In genomic region chr6:49551126-49551865, GRCh38 we compare ENCODE assay signal across 8 cellular contexts. TPM values are rescaled to one million over a fixed set of nuclear protein-coding genes. Genes with fewer than 3 reads are reported as not detected.
DNase-seq lines count a peak whose midpoint lies in the region; ATAC-seq and TF ChIP-seq lines count a peak whose summit lies in the region.

No MANE protein-coding gene starts in this region.

- no peaks in the 10 kb centered on the region for H3K36me3 Mint-ChIP-seq in activated naive CD4-positive, alpha-beta T cell treated with anti-CD3 and anti-CD28 coated beads, Interleukin-2, amount 10 ng/mL, durations not matched to agents 7 days and 5 days

- TF ChIP-seq POLR2A in thyroid gland (IDR thresholded peaks at IDR 0.05): no peak

- H3K27me3 ChIP-seq in liver (ENCODE audit: control insufficient read depth in 4 of 4, insufficient read depth in 4 of 4, low read length in 3 of 4) (no peaks in the 10 kb centered on the region), thyroid gland (no peaks in the 10 kb centered on the region)

- H3K4me3 Mint-ChIP-seq in activated naive CD4-positive, alpha-beta T cell treated with anti-CD3 and anti-CD28 coated beads, Interleukin-2, amount 10 ng/mL, durations not matched to agents 7 days and 5 days: peak overlapping the region; percentile 68

- peak overlapping the region; percentile 21 to 65 for H3K9ac ChIP-seq in liver (ENCODE audit: low read depth in 1 of 2, low read length in 2 of 2)

- H3K4me1 Mint-ChIP-seq in activated naive CD4-positive, alpha-beta T cell treated with anti-CD3 and anti-CD28 coated beads, Interleukin-2, amount 10 ng/mL, durations not matched to agents 7 days and 5 days: peaks cover 21% of the 10 kb centered on the region

- peak; percentile 21 for DNase-seq in activated naive CD4-positive, alpha-beta T cell treated with anti-CD3 and anti-CD28 coated beads, Interleukin-2, amount 10 ng/mL, durations not matched to agents 7 days and 5 days
- no peak for DNase-seq in activated naive CD4-positive, alpha-beta T cell treated with Interleukin-2 at 50 U/mL for 16 hours
- DNase-seq in NCI-H526 treated with DMSO at 0.1 percent for 48 hours (lab: John Stamatoyannopoulos, UW) (peak; percentile 18), cardiac fibroblast (ENCODE audit: low read depth in 2 of 2) (peak in 1 of 2 donors; percentile 24), thyroid gland (peak; percentile 5 to 16), DMS114 treated with DMSO at 0.1 percent for 48 hours (lab: John Stamatoyannopoulos, UW; ENCODE audit: unreplicated experiment) (no peak)

- TF ChIP-seq CTCF in cardiac fibroblast (IDR thresholded peaks at IDR 0.05; ENCODE audit: low read depth, low read length) (no peak), liver (IDR thresholded peaks at IDR 0.05; ENCODE audit: low read depth, low read length, missing input control) (no peak), thyroid gland (IDR thresholded peaks at IDR 0.05) (no peak)

- peaks cover 34% of the 10 kb centered on the region for H3K27me3 Mint-ChIP-seq in activated naive CD4-positive, alpha-beta T cell treated with anti-CD3 and anti-CD28 coated beads, Interleukin-2, amount 10 ng/mL, durations not matched to agents 7 days and 5 days

- no peaks in the 10 kb centered on the region for H3K9me3 Mint-ChIP-seq in activated naive CD4-positive, alpha-beta T cell treated with anti-CD3 and anti-CD28 coated beads, Interleukin-2, amount 10 ng/mL, durations not matched to agents 7 days and 5 days

- H3K27ac ChIP-seq in liver (ENCODE audit: low read depth in 1 of 2, low read length in 2 of 2): no peak overlapping the region
- H3K27ac ChIP-seq in thyroid gland: peak overlapping the region in 1 of 3 donors; percentile 8

- intact Hi-C loops in thyroid gland (cut with DNase I): no loop called here

- no peak overlapping the region for H3K27ac Mint-ChIP-seq in activated naive CD4-positive, alpha-beta T cell treated with anti-CD3 and anti-CD28 coated beads, Interleukin-2, amount 10 ng/mL, durations not matched to agents 7 days and 5 days

- whole genome bisulfite sequencing in liver: 2% methylated on average over 35 of the region's 35 CpGs
- 3% methylated on average over 22 of the region's 35 CpGs for WGBS in thyroid gland, 2 donors

- H3K4me3 ChIP-seq in cardiac fibroblast (replicated peaks in 1 of 2; ENCODE audit: low read depth in 2 of 2, low read length in 2 of 2) (peak overlapping the region; percentile 48 to 53), liver (ENCODE audit: low read depth in 1 of 3, low read length in 3 of 3) (peak overlapping the region; percentile 55 to 72 (median 57)), thyroid gland (replicated peaks in 1 of 3) (peak overlapping the region; percentile 1 to 24 (median 19))

- H3K36me3 ChIP-seq in liver (ENCODE audit: control insufficient read depth in 4 of 4, insufficient read depth in 3 of 4, low read depth in 1 of 4, low read length in 3 of 4) (no peaks in the 10 kb centered on the region), thyroid gland (no peaks in the 10 kb centered on the region)

- peaks cover 4 to 23% (median 15%) of the 10 kb centered on the region in 4 donors for H3K4me1 ChIP-seq in liver (ENCODE audit: control insufficient read depth in 4 of 4, insufficient read depth in 4 of 4, low read length in 3 of 4)
- peaks cover 12 to 20% of the 10 kb centered on the region in 2 donors for H3K4me1 ChIP-seq in thyroid gland

- TF ChIP-seq RAD21 in liver (IDR thresholded peaks at IDR 0.05): no peak

- ATAC-seq in HG02642 (IDR thresholded peaks at IDR 0.05; ENCODE audit: poor library complexity, unreplicated experiment): peak; percentile 55

- CTCF ChIA-PET in activated naive CD4-positive, alpha-beta T cell treated with anti-CD3 and anti-CD28 coated beads, Interleukin-2, amount 10 ng/mL, durations not matched to agents 7 days and 5 days (lab: Charles Lee): interaction anchor here (1.1 to 3.4 kb wide), 2 partner anchors 19 to 98 kb away, joined by 3 to 15 read pairs; no protein-coding TSS in a partner anchor

- no peaks in the 10 kb centered on the region for H3K9me3 ChIP-seq in liver (ENCODE audit: control insufficient read depth in 4 of 4, low read length in 3 of 4)
- no peaks in the 10 kb centered on the region for H3K9me3 ChIP-seq in thyroid gland

TF ChIP-seq in liver, 16 proteins besides CTCF, POLR2A, EP300 and RAD21:
- no peak for TF ChIP-seq REST (IDR thresholded peaks at IDR 0.05)
- TF ChIP-seq FOXA1 (IDR thresholded peaks at IDR 0.05): no peak
- TF ChIP-seq ATF3 (IDR thresholded peaks at IDR 0.05): no peak
- TF ChIP-seq ZBTB33 (IDR thresholded peaks at IDR 0.05): no peak
- TF ChIP-seq HNF4A (conservative IDR thresholded peaks at IDR 0.05): no peak
- TF ChIP-seq HNF4G (IDR thresholded peaks at IDR 0.05): no peak
- TF ChIP-seq EGR1 (IDR thresholded peaks at IDR 0.05; ENCODE audit: low read depth in 2 of 2): no peak
- no peak for TF ChIP-seq NR2F2 (IDR thresholded peaks at IDR 0.05)
- no peak for TF ChIP-seq YY1 (IDR thresholded peaks at IDR 0.05)
- TF ChIP-seq SP1 (IDR thresholded peaks at IDR 0.05): no peak
- no peak for TF ChIP-seq FOXA2 (IDR thresholded peaks at IDR 0.05)
- no peak for TF ChIP-seq MAX (IDR thresholded peaks at IDR 0.05)
- TF ChIP-seq RXRA (IDR thresholded peaks at IDR 0.05): no peak
- no peak for TF ChIP-seq GABPA (IDR thresholded peaks at IDR 0.05 in 1 of 2, conservative IDR thresholded peaks at IDR 0.05 in 1 of 2)
- no peak for TF ChIP-seq TAF1 (conservative IDR thresholded peaks at IDR 0.05)
- TF ChIP-seq JUND (IDR thresholded peaks at IDR 0.05): no peak

RNA-seq across cellular contexts. Expression of gene C6orf141, which starts 0.8 kb away (rescaled TPM):
- total RNA-seq in liver (under 1 TPM; 0.14 to 0.84 TPM), thyroid gland (10 to 100 TPM in 2 of 4 donors, 1 to 10 TPM in 2; 7.4 to 19.8 (median 11.3) TPM)
- under 1 TPM; 0.33 to 0.43 TPM for polyA plus RNA-seq in liver

RNA-seq across cellular contexts. Expression of gene GLYATL3, which starts 51.6 kb away (rescaled TPM):
- not detected for total RNA-seq in liver
- polyA plus RNA-seq in liver: under 1 TPM in 1 of 2 donors, not detected in 1; 0.09 TPM
- total RNA-seq in thyroid gland: not detected

Comparison
In these comparisons a context has a peak if more than half of its experiments do, and no peak if none do; other contexts are left out.
1. DNase-seq: peak in activated naive CD4-positive, alpha-beta T cell treated with anti-CD3 and anti-CD28 coated beads, Interleukin-2, amount 10 ng/mL, durations not matched to agents 7 days and 5 days (single experiment), NCI-H526 treated with DMSO at 0.1 percent for 48 hours (single experiment) and thyroid gland (2 of 2); none in activated naive CD4-positive, alpha-beta T cell treated with Interleukin-2 at 50 U/mL for 16 hours (single experiment) and DMS114 treated with DMSO at 0.1 percent for 48 hours (single experiment).
2. RNA of gene C6orf141, which starts 0.8 kb away (total RNA-seq): 7.4 to 19.8 TPM in thyroid gland; 0.14 to 0.84 TPM in liver; every median in the first group is over 4 times any median in the second.
3. Peak in every context shown above with its lines, with median percentiles within 50 percentile points of each other: H3K4me3 ChIP-seq.